In the genomic region with DNA sequence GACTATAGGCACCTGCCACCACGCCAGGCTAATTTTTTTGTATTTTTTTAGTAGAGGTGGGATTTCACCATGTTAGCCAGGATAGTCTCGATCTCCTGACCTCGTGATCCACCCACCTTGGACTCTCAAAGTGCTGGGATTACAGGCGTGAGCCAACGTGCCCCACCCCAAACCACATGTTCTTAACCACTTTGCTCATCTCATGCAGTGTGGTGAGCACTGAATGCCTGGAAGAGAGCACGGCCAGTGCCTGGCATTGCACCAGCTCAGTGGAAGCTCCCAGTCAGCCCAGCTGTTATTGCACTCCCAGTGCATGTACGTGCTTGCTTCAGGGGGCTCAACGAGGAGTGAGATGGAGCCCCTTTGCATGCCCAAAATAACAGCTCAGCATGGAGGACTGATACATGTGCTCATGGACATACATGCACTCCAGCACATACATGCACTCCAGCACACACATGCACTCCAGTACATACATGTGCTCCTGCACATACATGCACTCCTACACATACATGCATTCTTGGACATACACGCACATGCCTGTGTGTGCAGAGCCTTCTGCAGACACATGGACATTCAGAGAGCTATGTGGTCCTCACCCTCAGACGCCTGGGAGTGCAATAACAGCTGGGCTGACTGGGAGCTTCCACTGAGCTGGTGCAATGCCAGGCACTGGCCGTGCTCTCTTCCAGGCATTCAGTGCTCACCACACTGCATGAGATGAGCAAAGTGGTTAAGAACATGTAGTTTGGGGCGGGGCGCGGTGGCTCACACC, we compare ENCODE assay signal across 11 cellular contexts. TPM values are rescaled to one million over a fixed set of nuclear protein-coding genes. Genes with fewer than 3 reads are reported as not detected.
"Had no signal": no experiment of that assay in that cellular context is flagged by ENCODE, and none has a peak within 500 bp of the region (broad histone marks: within the 10 kb centered on the region; RNA-seq: fewer than 3 reads in every experiment).

No MANE protein-coding gene starts in this region.

RNA-seq across cellular contexts. Expression of a gene that starts 26.1 kb away (rescaled TPM):
- total RNA-seq: activated CD4-positive, alpha-beta T cell treated with anti-CD3 and anti-CD28 coated beads, Interleukin-2, amount 10 ng/mL, durations not matched to agents 24 days and 14 days; activated CD8-positive, alpha-beta memory T cell treated with anti-CD3 and anti-CD28 coated beads for 36 hours; activated CD8-positive, alpha-beta T cell treated with anti-CD3 and anti-CD28 coated beads for 36 hours; activated naive CD8-positive, alpha-beta T cell treated with anti-CD3 and anti-CD28 coated beads for 36 hours; activated T-cell treated with anti-CD3 and anti-CD28 coated beads, Interleukin-2, amount 50 U/mL, for 72 hours; activated T-helper 17 cell treated with anti-CD3 and anti-CD28 coated beads, Interleukin-2, amount 50 U/mL, for 72 hours; aorta; cardiac muscle cell; NCI-H460; Right ventricle myocardium superior had no signal
- polyA plus RNA-seq: cardiac muscle cell, IgD-negative memory B cell had no signal
